Comparison of ENCODE assay signal across 13 cellular contexts in the genomic region with DNA sequence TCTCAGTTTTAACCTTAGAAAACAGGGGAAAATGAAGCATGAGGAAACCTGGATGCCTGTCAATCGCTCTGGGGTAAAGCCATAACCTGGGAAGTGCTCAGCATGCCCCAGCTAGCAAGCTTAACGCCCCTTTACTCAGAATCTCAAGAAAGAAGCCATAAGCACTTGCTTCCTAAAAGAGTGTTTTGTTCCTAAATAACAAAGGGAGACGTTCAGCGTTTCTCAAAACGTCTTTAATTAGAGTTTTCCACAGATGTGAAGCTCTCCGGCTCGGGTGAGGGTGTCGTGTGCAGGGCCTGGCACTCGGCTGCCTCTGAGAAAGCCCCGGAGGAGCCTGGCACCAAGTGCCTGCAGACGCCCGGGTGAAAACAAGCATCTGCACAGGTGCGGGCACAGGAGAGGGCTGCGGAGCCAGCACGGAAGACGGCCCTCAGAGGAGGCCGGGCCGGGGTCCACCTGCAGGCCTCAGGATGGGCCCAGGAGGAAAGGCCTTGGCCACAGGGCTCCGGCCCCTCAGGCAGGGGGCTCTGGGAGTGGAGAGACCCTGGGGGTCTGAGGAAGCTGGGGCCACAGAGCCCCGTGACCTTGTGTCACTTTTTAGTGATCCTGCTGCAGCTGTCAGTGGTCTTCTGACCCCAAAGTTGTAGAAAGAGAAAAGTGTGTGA. TPM values are rescaled to one million over a fixed set of nuclear protein-coding genes. Genes with fewer than 3 reads are reported as not detected.
DNase-seq lines count a peak whose midpoint lies in the region; ATAC-seq and TF ChIP-seq lines count a peak whose summit lies in the region.
"Had no signal": no experiment of that assay in that cellular context is flagged by ENCODE, and none has a peak within 500 bp of the region (broad histone marks: within the 10 kb centered on the region; RNA-seq: fewer than 3 reads in every experiment).

No MANE protein-coding gene starts in this region.

- H3K36me3 ChIP-seq in vagina, result no peaks in the 10 kb centered on the region
- H3K36me3 ChIP-seq: SJCRH30 had no signal

- TF ChIP-seq POLR2A in vagina (IDR thresholded peaks at IDR 0.05), result no peak

- no peak overlapping the region for H3K4me3 Mint-ChIP-seq in dendritic cell treated with granulocyte-macrophage colony-stimulating factor and Interleukin-4, amounts not matched to agents 40 ng/mL and 50 ng/mL, for 4 days
- no peak overlapping the region for H3K4me3 Mint-ChIP-seq in mesothelial cell of epicardium
- H3K4me3 Mint-ChIP-seq: activated naive CD8-positive, alpha-beta T cell had no signal

- H3K27ac Mint-ChIP-seq in dendritic cell treated with granulocyte-macrophage colony-stimulating factor and Interleukin-4, amounts not matched to agents 40 ng/mL and 50 ng/mL, for 4 days, result peak overlapping the region; percentile 47
- H3K27ac Mint-ChIP-seq in mesothelial cell of epicardium, result peak overlapping the region; percentile 53
- H3K27ac Mint-ChIP-seq: activated naive CD8-positive, alpha-beta T cell had no signal

- H3K4me1 ChIP-seq in vagina, result peaks cover 83% of the 10 kb centered on the region
- H3K4me1 ChIP-seq: SJCRH30 had no signal

- DNase-seq in cardiac septum (ENCODE audit: low spot score) (peak; percentile 61), left ventricle myocardium superior (no peak), mesothelial cell of epicardium (ENCODE audit: low spot score in 2 of 2, unreplicated experiment in 2 of 2) (peak; percentile 11 to 26), vagina (ENCODE audit: extremely low spot score in 2 of 2) (peak in 1 of 2 donors; percentile 67), DMS79 (lab: John Stamatoyannopoulos, UW) (no peak)
- no peak for DNase-seq in stimulated activated CD4-positive, alpha-beta T cell treated with anti-CD3 and anti-CD28 coated beads, Interleukin-4, amount 100 ng/mL, for 24 hours
- DNase-seq: activated CD4-positive, alpha-beta T cell treated with anti-CD3 and anti-CD28 coated beads for 1 hour; NCI-H1417 treated with DMSO at 0.1 percent for 48 hours; NCI-H446 treated with DMSO at 0.1 percent for 48 hours; SJCRH30 had no signal

- H3K4me1 Mint-ChIP-seq in dendritic cell treated with granulocyte-macrophage colony-stimulating factor and Interleukin-4, amounts not matched to agents 40 ng/mL and 50 ng/mL, for 4 days (ENCODE audit: low read depth), result peaks cover 55% of the 10 kb centered on the region
- peaks cover 52% of the 10 kb centered on the region for H3K4me1 Mint-ChIP-seq in mesothelial cell of epicardium

- no peak for TF ChIP-seq CTCF in mesothelial cell of epicardium (IDR thresholded peaks at IDR 0.05; ENCODE audit: unreplicated experiment)
- no peak for TF ChIP-seq CTCF in vagina (IDR thresholded peaks at IDR 0.05)

- intact Hi-C loops in cardiac septum (cut with DNase I) (no loop called here), left ventricle myocardium superior (cut with micrococcal nuclease) (no loop called here), vagina (cut with DNase I) (no loop called here)
- intact Hi-C loops in dendritic cell treated with granulocyte-macrophage colony-stimulating factor and Interleukin-4, amounts not matched to agents 40 ng/mL and 50 ng/mL, for 4 days (cut with micrococcal nuclease), result no loop called here

- no peaks in the 10 kb centered on the region for H3K9me3 Mint-ChIP-seq in dendritic cell treated with granulocyte-macrophage colony-stimulating factor and Interleukin-4, amounts not matched to agents 40 ng/mL and 50 ng/mL, for 4 days
- no peaks in the 10 kb centered on the region for H3K9me3 Mint-ChIP-seq in mesothelial cell of epicardium

- H3K27me3 Mint-ChIP-seq in dendritic cell treated with granulocyte-macrophage colony-stimulating factor and Interleukin-4, amounts not matched to agents 40 ng/mL and 50 ng/mL, for 4 days, result peaks cover 3% of the 10 kb centered on the region
- peaks cover 9% of the 10 kb centered on the region for H3K27me3 Mint-ChIP-seq in mesothelial cell of epicardium (ENCODE audit: low read depth)

- H3K27ac ChIP-seq in vagina, result peak overlapping the region; percentile 77
- H3K27ac ChIP-seq: SJCRH30 had no signal

- no peaks in the 10 kb centered on the region for H3K9me3 ChIP-seq in vagina
- H3K9me3 ChIP-seq: SJCRH30 had no signal

- no peak overlapping the region for H3K4me3 ChIP-seq in vagina
- H3K4me3 ChIP-seq: SJCRH30 had no signal

- H3K36me3 Mint-ChIP-seq in dendritic cell treated with granulocyte-macrophage colony-stimulating factor and Interleukin-4, amounts not matched to agents 40 ng/mL and 50 ng/mL, for 4 days (ENCODE audit: low read depth), result peaks cover 70% of the 10 kb centered on the region
- no peaks in the 10 kb centered on the region for H3K36me3 Mint-ChIP-seq in mesothelial cell of epicardium
- H3K36me3 Mint-ChIP-seq: activated naive CD8-positive, alpha-beta T cell had no signal

- no peaks in the 10 kb centered on the region for H3K27me3 ChIP-seq in vagina
- H3K27me3 ChIP-seq: SJCRH30 had no signal

- ATAC-seq in left ventricle myocardium superior (no peak), GM19397 (IDR thresholded peaks at IDR 0.05; ENCODE audit: unreplicated experiment) (no peak)

RNA-seq across cellular contexts. Expression of gene GAS6, which starts 6.2 kb away (rescaled TPM):
- 201 TPM for total RNA-seq in cardiac septum
- total RNA-seq in left ventricle myocardium superior, result 210 TPM
- total RNA-seq in mesothelial cell of epicardium, result 67.4 to 74.1 TPM (median 71.5 TPM) in 3 replicates
- total RNA-seq in vagina, result 215 TPM

Comparison
In these comparisons a context has a peak if more than half of its experiments do, and no peak if none do; other contexts are left out.
1. DNase-seq: peak in cardiac septum (single experiment) and mesothelial cell of epicardium (2 of 2); none in left ventricle myocardium superior (single experiment), DMS79 (single experiment) and stimulated activated CD4-positive, alpha-beta T cell treated with anti-CD3 and anti-CD28 coated beads, Interleukin-4, amount 100 ng/mL, for 24 hours (single experiment).